In the genomic region with DNA sequence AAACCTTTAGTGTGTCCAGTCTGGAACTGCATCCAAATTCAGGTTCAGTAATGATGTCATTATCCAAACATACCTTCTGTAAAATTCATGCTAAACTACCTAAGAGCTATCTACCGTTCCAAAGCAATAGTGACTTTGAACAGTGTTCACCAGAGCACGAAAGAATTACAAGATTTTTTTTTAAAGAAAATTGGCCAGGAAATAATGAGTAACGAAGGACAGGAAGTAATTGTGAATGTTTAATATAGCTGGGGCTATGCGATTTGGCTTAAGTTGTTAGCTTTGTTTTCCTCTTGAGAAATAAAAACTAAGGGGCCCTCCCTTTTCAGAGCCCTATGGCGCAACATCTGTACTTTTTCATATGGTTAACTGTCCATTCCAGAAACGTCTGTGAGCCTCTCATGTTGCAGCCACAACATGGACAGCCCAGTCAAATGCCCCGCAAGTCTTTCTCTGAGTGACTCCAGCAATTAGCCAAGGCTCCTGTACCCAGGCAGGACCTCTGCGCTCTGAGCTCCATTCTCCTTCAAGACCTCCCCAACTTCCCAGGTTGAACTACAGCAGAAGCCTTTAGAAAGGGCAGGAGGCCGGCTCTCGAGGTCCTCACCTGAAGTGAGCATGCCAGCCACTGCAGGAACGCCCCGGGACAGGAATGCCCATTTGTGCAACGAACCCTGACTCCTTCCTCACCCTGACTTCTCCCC, we compare ENCODE assay signal across 8 cellular contexts. TPM values are rescaled to one million over a fixed set of nuclear protein-coding genes. Genes with fewer than 3 reads are reported as not detected.
DNase-seq lines count a peak whose midpoint lies in the region; ATAC-seq and TF ChIP-seq lines count a peak whose summit lies in the region.

No MANE protein-coding gene starts in this region.

- no peak overlapping the region for H3K27ac ChIP-seq in BLaER1

- H3K27me3 Mint-ChIP-seq in MCF 10A (ENCODE audit: insufficient read depth, unreplicated experiment): no peaks in the 10 kb centered on the region

- H3K4me3 ChIP-seq in BLaER1: peak overlapping the region; percentile 75
- H3K4me3 ChIP-seq in MG63: peak overlapping the region; percentile 60
- peak overlapping the region; percentile 86 for H3K4me3 ChIP-seq in kidney epithelial cell (ENCODE audit: low read depth, low read length)

- H3K4me2 ChIP-seq in BLaER1: peak overlapping the region; percentile 88

- H3K9ac ChIP-seq in BLaER1: no peak overlapping the region

- peaks cover 10% of the 10 kb centered on the region for H3K36me3 Mint-ChIP-seq in MCF 10A (ENCODE audit: insufficient read depth, unreplicated experiment)

- H3K36me3 ChIP-seq in BLaER1 (no peaks in the 10 kb centered on the region), MG63 (no peaks in the 10 kb centered on the region), kidney epithelial cell (ENCODE audit: control insufficient read depth, insufficient read depth, low read length) (no peaks in the 10 kb centered on the region)

- DNase-seq in MG63 (peak; percentile 54), MCF 10A (ENCODE audit: unreplicated experiment) (peak; percentile 93), kidney epithelial cell (ENCODE audit: low read depth) (peak; percentile 54), stromal cell of bone marrow (ENCODE audit: low read depth) (peak; percentile 89), DMS53 treated with DMSO at 0.1 percent for 48 hours (lab: John Stamatoyannopoulos, UW; ENCODE audit: unreplicated experiment) (no peak), NCI-H1417 treated with DMSO at 0.1 percent for 48 hours (lab: John Stamatoyannopoulos, UW) (no peak)

- CTCF ChIA-PET in MCF 10A (lab: Yijun Ruan, JAX): interaction anchor here (0.7 to 10.6 kb wide), 17 partner anchors 10 to 228 kb away, joined by 3 to 252 read pairs (median 4); no protein-coding TSS in a partner anchor

- TF ChIP-seq CTCF in MCF 10A (IDR thresholded peaks at IDR 0.05; ENCODE audit: unreplicated experiment) (no peak), kidney epithelial cell (IDR thresholded peaks at IDR 0.05; ENCODE audit: insufficient read depth, low read length, poor library complexity, severe bottlenecking) (no peak)

- peaks cover 30% of the 10 kb centered on the region for H3K4me1 ChIP-seq in BLaER1

- peak overlapping the region; percentile 86 for H3K4me3 Mint-ChIP-seq in MCF 10A (ENCODE audit: unreplicated experiment)

- no peaks in the 10 kb centered on the region for H3K9me3 Mint-ChIP-seq in MCF 10A (ENCODE audit: unreplicated experiment)

- H3K9me3 ChIP-seq in BLaER1 (no peaks in the 10 kb centered on the region), MG63 (no peaks in the 10 kb centered on the region)

- intact Hi-C loops in MCF 10A (cut with micrococcal nuclease): loop anchor here (2.0 kb wide), 1 partner anchor 33 kb away; no protein-coding TSS in a partner anchor

- peak; percentile 1 for ATAC-seq in GM21360 (IDR thresholded peaks at IDR 0.05; ENCODE audit: unreplicated experiment)

- H3K4me1 Mint-ChIP-seq in MCF 10A (ENCODE audit: insufficient read depth, unreplicated experiment): peaks cover 17% of the 10 kb centered on the region

- H3K27me3 ChIP-seq in BLaER1 (no peaks in the 10 kb centered on the region), MG63 (no peaks in the 10 kb centered on the region), kidney epithelial cell (ENCODE audit: control insufficient read depth, insufficient read depth, low read length) (no peaks in the 10 kb centered on the region)

- BruUV-seq in MCF 10A (replicated peaks; lab: Mats Ljungman, UMichigan): TSS peak; percentile 53

- no peaks in the 10 kb centered on the region for H4K20me1 ChIP-seq in BLaER1

- H3K27ac Mint-ChIP-seq in MCF 10A (ENCODE audit: low read depth, unreplicated experiment): peak overlapping the region; percentile 93

- POLR2A ChIA-PET in MCF 10A (lab: Yijun Ruan, JAX): interaction anchor here (0.6 to 7.7 kb wide), 71 partner anchors 9 to 1175 kb away, joined by 3 to 72 read pairs (median 4); a partner anchor contains a TSS

RNA-seq across cellular contexts. Expression of a gene that starts 0.6 kb away (rescaled TPM):
- total RNA-seq in MG63 (2014; rRNA removed; shearing (Covaris generic); ENCODE audit: low replicate concordance): 12.5 and 13.9 TPM in 2 replicates
- total RNA-seq in MCF 10A (2022): 55.6 and 60.2 TPM in 2 replicates
- total RNA-seq in kidney epithelial cell: 34.8 and 41.1 TPM in 2 replicates

RNA-seq across cellular contexts. Expression of a gene that starts 37.4 kb away (rescaled TPM):
- total RNA-seq in MG63 (2014; rRNA removed; shearing (Covaris generic); ENCODE audit: low replicate concordance): 19.4 and 24.2 TPM in 2 replicates
- total RNA-seq in MCF 10A (2022): 25.4 and 25.6 TPM in 2 replicates
- 34.3 and 37.6 TPM in 2 replicates for total RNA-seq in kidney epithelial cell

Comparison
In these comparisons a context has a peak if more than half of its experiments do, and no peak if none do; other contexts are left out.
1. DNase-seq: peak in MG63 (single experiment), MCF 10A (single experiment), kidney epithelial cell (single experiment) and stromal cell of bone marrow (single experiment); none in DMS53 treated with DMSO at 0.1 percent for 48 hours (single experiment) and NCI-H1417 treated with DMSO at 0.1 percent for 48 hours (single experiment).
2. Peak in every context shown above with its lines, with median percentiles within 50 percentile points of each other: H3K4me3 ChIP-seq.